ENCODE assay signal across 7 cellular contexts in genomic region chr16:27272697-27273096, GRCh38. TPM values are rescaled to one million over a fixed set of nuclear protein-coding genes. Genes with fewer than 3 reads are reported as not detected.
A peak's percentile ranks its signal among the peaks of the same experiment; 100 is the strongest.
DNase-seq lines count a peak whose midpoint lies in the region; ATAC-seq and TF ChIP-seq lines count a peak whose summit lies in the region.
"Not testable (repeated sequence)": the region's sequence is repeated elsewhere in the genome, so short reads cannot be mapped to it uniquely, and the experiment has no call there.

No MANE protein-coding gene starts in this region.

- intact Hi-C loops in activated T-helper 2 cell treated with anti-CD3 and anti-CD28 coated beads, Interferon-gamma antibody, Interleukin-2, Interleukin-4, amounts not matched to agents 10 μg/mL and 5 μg/mL and 100 μg/mL, durations not matched to agents 14 hours and 24 hours and 36 hours (cut with micrococcal nuclease), result loop anchor here (2.0 kb wide), 1 partner anchor 94 kb away; no protein-coding TSS in a partner anchor
- intact Hi-C loops in natural killer cell (cut with micrococcal nuclease), result not testable (repeated sequence)

- not testable (repeated sequence) for H3K4me3 ChIP-seq in HEK293 (ENCODE audit: low read depth, low read length)

- POLR2A ChIA-PET in HEK293 (lab: Yijun Ruan, JAX), result interaction anchor here (0.7 kb wide), 3 partner anchors 12 to 56 kb away, joined by 3 to 7 read pairs (median 6); no protein-coding TSS in a partner anchor
- POLR2A ChIA-PET in activated CD8-positive, alpha-beta T cell treated with anti-CD3 and anti-CD28 coated beads, Interleukin-2, amount 10 ng/mL, durations not matched to agents 7 days and 5 days (lab: Charles Lee), result interaction anchor here (1.6 to 2.4 kb wide), 3 partner anchors 10 to 37 kb away, joined by 5 to 14 read pairs (median 13); no protein-coding TSS in a partner anchor

- peak; percentile 5 for DNase-seq in activated CD4-positive, CD25-positive, alpha-beta regulatory T cell treated with anti-CD3 and anti-CD28 coated beads, Interleukin-2, amount 50 U/mL, for 72 hours
- not testable (repeated sequence) for DNase-seq in activated CD8-positive, alpha-beta T cell treated with anti-CD3 and anti-CD28 coated beads, Interleukin-2, amount 10 ng/mL, durations not matched to agents 7 days and 5 days; activated T-helper 2 cell treated with anti-CD3 and anti-CD28 coated beads, Interferon-gamma antibody, Interleukin-2, Interleukin-4, amounts not matched to agents 10 μg/mL and 5 μg/mL and 100 μg/mL, durations not matched to agents 14 hours and 24 hours and 36 hours (ENCODE audit: low spot score); natural killer cell
- peak; percentile 1 for DNase-seq in activated naive CD8-positive, alpha-beta T cell treated with anti-CD3 and anti-CD28 coated beads, Interleukin-2, amount 50 U/mL, for 24 hours

- not testable (repeated sequence) for H3K9me3 ChIP-seq in HEK293 (ENCODE audit: control insufficient read depth, insufficient read depth, low read depth, low read length)

- H3K4me1 ChIP-seq in HEK293 (ENCODE audit: control insufficient read depth, insufficient read depth, low read length), result not testable (repeated sequence)

- peaks cover 24% of the 10 kb centered on the region for H3K36me3 Mint-ChIP-seq in activated CD8-positive, alpha-beta T cell treated with anti-CD3 and anti-CD28 coated beads, Interleukin-2, amount 10 ng/mL, durations not matched to agents 7 days and 5 days (ENCODE audit: low read depth)
- peaks cover 40% of the 10 kb centered on the region for H3K36me3 Mint-ChIP-seq in activated T-helper 2 cell treated with anti-CD3 and anti-CD28 coated beads, Interferon-gamma antibody, Interleukin-2, Interleukin-4, amounts not matched to agents 10 μg/mL and 5 μg/mL and 100 μg/mL, durations not matched to agents 14 hours and 24 hours and 36 hours (ENCODE audit: low read depth)
- peaks cover 19% of the 10 kb centered on the region for H3K36me3 Mint-ChIP-seq in activated naive CD8-positive, alpha-beta T cell treated with anti-CD3 and anti-CD28 coated beads, Interleukin-2, amount 50 U/mL, for 24 hours (ENCODE audit: low read depth)
- H3K36me3 Mint-ChIP-seq in natural killer cell, result not testable (repeated sequence)
- peaks cover 26% of the 10 kb centered on the region for H3K36me3 Mint-ChIP-seq in stimulated activated naive CD8-positive, alpha-beta T cell treated with anti-CD3 and anti-CD28 coated beads, Interleukin-15, Interleukin-2, amounts not matched to agents 100 ng/mL and 50 ng/mL, for 24 hours (ENCODE audit: low read depth)

- not testable (repeated sequence) for H3K27ac ChIP-seq in HEK293 (ENCODE audit: extremely low read depth, low read depth, low read length)

- peaks cover 74% of the 10 kb centered on the region for H3K4me1 Mint-ChIP-seq in activated CD8-positive, alpha-beta T cell treated with anti-CD3 and anti-CD28 coated beads, Interleukin-2, amount 10 ng/mL, durations not matched to agents 7 days and 5 days (ENCODE audit: low read depth)
- H3K4me1 Mint-ChIP-seq in activated T-helper 2 cell treated with anti-CD3 and anti-CD28 coated beads, Interferon-gamma antibody, Interleukin-2, Interleukin-4, amounts not matched to agents 10 μg/mL and 5 μg/mL and 100 μg/mL, durations not matched to agents 14 hours and 24 hours and 36 hours (ENCODE audit: low read depth), result peaks cover 66% of the 10 kb centered on the region
- H3K4me1 Mint-ChIP-seq in activated naive CD8-positive, alpha-beta T cell treated with anti-CD3 and anti-CD28 coated beads, Interleukin-2, amount 50 U/mL, for 24 hours, result peaks cover 79% of the 10 kb centered on the region
- peaks cover 24 to 36% of the 10 kb centered on the region in 2 donors for H3K4me1 Mint-ChIP-seq in natural killer cell
- peaks cover 81% of the 10 kb centered on the region for H3K4me1 Mint-ChIP-seq in stimulated activated naive CD8-positive, alpha-beta T cell treated with anti-CD3 and anti-CD28 coated beads, Interleukin-15, Interleukin-2, amounts not matched to agents 100 ng/mL and 50 ng/mL, for 24 hours (ENCODE audit: low read depth)

- TF ChIP-seq CTCF in HEK293 (tag by site-specific recombination; IDR thresholded peaks at IDR 0.05); natural killer cell (IDR thresholded peaks at IDR 0.05): not testable (repeated sequence)

- H3K27ac Mint-ChIP-seq in activated CD8-positive, alpha-beta T cell treated with anti-CD3 and anti-CD28 coated beads, Interleukin-2, amount 10 ng/mL, durations not matched to agents 7 days and 5 days, result peak overlapping the region; percentile 92
- peak overlapping the region; percentile 99 for H3K27ac Mint-ChIP-seq in activated T-helper 2 cell treated with anti-CD3 and anti-CD28 coated beads, Interferon-gamma antibody, Interleukin-2, Interleukin-4, amounts not matched to agents 10 μg/mL and 5 μg/mL and 100 μg/mL, durations not matched to agents 14 hours and 24 hours and 36 hours
- H3K27ac Mint-ChIP-seq in activated naive CD8-positive, alpha-beta T cell treated with anti-CD3 and anti-CD28 coated beads, Interleukin-2, amount 50 U/mL, for 24 hours, result peak overlapping the region; percentile 97
- H3K27ac Mint-ChIP-seq in natural killer cell, result peak overlapping the region; percentile 79 to 85
- peak overlapping the region; percentile 99 for H3K27ac Mint-ChIP-seq in stimulated activated naive CD8-positive, alpha-beta T cell treated with anti-CD3 and anti-CD28 coated beads, Interleukin-15, Interleukin-2, amounts not matched to agents 100 ng/mL and 50 ng/mL, for 24 hours

- not testable (repeated sequence) for H3K4me3 Mint-ChIP-seq in activated CD8-positive, alpha-beta T cell treated with anti-CD3 and anti-CD28 coated beads, Interleukin-2, amount 10 ng/mL, durations not matched to agents 7 days and 5 days; activated T-helper 2 cell treated with anti-CD3 and anti-CD28 coated beads, Interferon-gamma antibody, Interleukin-2, Interleukin-4, amounts not matched to agents 10 μg/mL and 5 μg/mL and 100 μg/mL, durations not matched to agents 14 hours and 24 hours and 36 hours (ENCODE audit: low read depth); natural killer cell; stimulated activated naive CD8-positive, alpha-beta T cell treated with anti-CD3 and anti-CD28 coated beads, Interleukin-15, Interleukin-2, amounts not matched to agents 100 ng/mL and 50 ng/mL, for 24 hours
- H3K4me3 Mint-ChIP-seq in activated naive CD8-positive, alpha-beta T cell treated with anti-CD3 and anti-CD28 coated beads, Interleukin-2, amount 50 U/mL, for 24 hours, result peak overlapping the region; percentile 40

- ATAC-seq in activated CD8-positive, alpha-beta T cell treated with anti-CD3 and anti-CD28 coated beads, Interleukin-2, amount 10 ng/mL, durations not matched to agents 7 days and 5 days; activated naive CD8-positive, alpha-beta T cell treated with anti-CD3 and anti-CD28 coated beads, Interleukin-2, amount 50 U/mL, for 24 hours; natural killer cell: not testable (repeated sequence)

- not testable (repeated sequence) for H3K27me3 Mint-ChIP-seq in activated CD8-positive, alpha-beta T cell treated with anti-CD3 and anti-CD28 coated beads, Interleukin-2, amount 10 ng/mL, durations not matched to agents 7 days and 5 days (ENCODE audit: low read depth); activated T-helper 2 cell treated with anti-CD3 and anti-CD28 coated beads, Interferon-gamma antibody, Interleukin-2, Interleukin-4, amounts not matched to agents 10 μg/mL and 5 μg/mL and 100 μg/mL, durations not matched to agents 14 hours and 24 hours and 36 hours (ENCODE audit: low read depth); activated naive CD8-positive, alpha-beta T cell treated with anti-CD3 and anti-CD28 coated beads, Interleukin-2, amount 50 U/mL, for 24 hours; natural killer cell (ENCODE audit: low read depth in 2 of 2); stimulated activated naive CD8-positive, alpha-beta T cell treated with anti-CD3 and anti-CD28 coated beads, Interleukin-15, Interleukin-2, amounts not matched to agents 100 ng/mL and 50 ng/mL, for 24 hours

- CTCF ChIA-PET in HEK293 (lab: Yijun Ruan, JAX), result interaction anchor here (0.6 kb wide), 1 partner anchor 95 kb away, joined by 3 read pairs; no protein-coding TSS in a partner anchor
- CTCF ChIA-PET in activated CD8-positive, alpha-beta T cell treated with anti-CD3 and anti-CD28 coated beads, Interleukin-2, amount 10 ng/mL, durations not matched to agents 7 days and 5 days (lab: Charles Lee), result interaction anchor here (1.7 to 4.0 kb wide), 3 partner anchors 37 to 43 kb away, joined by 4 to 40 read pairs (median 9); no protein-coding TSS in a partner anchor

- not testable (repeated sequence) for H3K36me3 ChIP-seq in HEK293 (ENCODE audit: control insufficient read depth in 2 of 2, insufficient read depth in 1 of 2, low read length in 2 of 2)

- not testable (repeated sequence) for H3K9me3 Mint-ChIP-seq in activated CD8-positive, alpha-beta T cell treated with anti-CD3 and anti-CD28 coated beads, Interleukin-2, amount 10 ng/mL, durations not matched to agents 7 days and 5 days (ENCODE audit: insufficient read depth); activated T-helper 2 cell treated with anti-CD3 and anti-CD28 coated beads, Interferon-gamma antibody, Interleukin-2, Interleukin-4, amounts not matched to agents 10 μg/mL and 5 μg/mL and 100 μg/mL, durations not matched to agents 14 hours and 24 hours and 36 hours; activated naive CD8-positive, alpha-beta T cell treated with anti-CD3 and anti-CD28 coated beads, Interleukin-2, amount 50 U/mL, for 24 hours; natural killer cell; stimulated activated naive CD8-positive, alpha-beta T cell treated with anti-CD3 and anti-CD28 coated beads, Interleukin-15, Interleukin-2, amounts not matched to agents 100 ng/mL and 50 ng/mL, for 24 hours

RNA-seq across cellular contexts. Expression of gene NSMCE1, which starts 4.1 kb away (rescaled TPM):
- total RNA-seq in activated CD8-positive, alpha-beta T cell treated with anti-CD3 and anti-CD28 coated beads, Interleukin-2, amount 10 ng/mL, durations not matched to agents 7 days and 5 days, result 10 to 100 TPM; 87.3 to 94.9 TPM
- 186 and 189 TPM in 2 replicates for total RNA-seq in activated T-helper 2 cell treated with anti-CD3 and anti-CD28 coated beads, Interferon-gamma antibody, Interleukin-2, Interleukin-4, amounts not matched to agents 10 μg/mL and 5 μg/mL and 100 μg/mL, durations not matched to agents 14 hours and 24 hours and 36 hours
- 10 to 100 TPM; 29.4 to 42.7 (median 37.7) TPM for total RNA-seq in natural killer cell

RNA-seq across cellular contexts. Expression of gene IL4R, which starts 41.1 kb away (rescaled TPM):
- 100 to 1,000 TPM; 231 to 237 TPM for total RNA-seq in activated CD8-positive, alpha-beta T cell treated with anti-CD3 and anti-CD28 coated beads, Interleukin-2, amount 10 ng/mL, durations not matched to agents 7 days and 5 days
- 434 and 437 TPM in 2 replicates for total RNA-seq in activated T-helper 2 cell treated with anti-CD3 and anti-CD28 coated beads, Interferon-gamma antibody, Interleukin-2, Interleukin-4, amounts not matched to agents 10 μg/mL and 5 μg/mL and 100 μg/mL, durations not matched to agents 14 hours and 24 hours and 36 hours
- 10 to 100 TPM; 70.2 to 87.2 (median 86.0) TPM for total RNA-seq in natural killer cell
